ENCODE assay signal across 8 cellular contexts in the genomic region with DNA sequence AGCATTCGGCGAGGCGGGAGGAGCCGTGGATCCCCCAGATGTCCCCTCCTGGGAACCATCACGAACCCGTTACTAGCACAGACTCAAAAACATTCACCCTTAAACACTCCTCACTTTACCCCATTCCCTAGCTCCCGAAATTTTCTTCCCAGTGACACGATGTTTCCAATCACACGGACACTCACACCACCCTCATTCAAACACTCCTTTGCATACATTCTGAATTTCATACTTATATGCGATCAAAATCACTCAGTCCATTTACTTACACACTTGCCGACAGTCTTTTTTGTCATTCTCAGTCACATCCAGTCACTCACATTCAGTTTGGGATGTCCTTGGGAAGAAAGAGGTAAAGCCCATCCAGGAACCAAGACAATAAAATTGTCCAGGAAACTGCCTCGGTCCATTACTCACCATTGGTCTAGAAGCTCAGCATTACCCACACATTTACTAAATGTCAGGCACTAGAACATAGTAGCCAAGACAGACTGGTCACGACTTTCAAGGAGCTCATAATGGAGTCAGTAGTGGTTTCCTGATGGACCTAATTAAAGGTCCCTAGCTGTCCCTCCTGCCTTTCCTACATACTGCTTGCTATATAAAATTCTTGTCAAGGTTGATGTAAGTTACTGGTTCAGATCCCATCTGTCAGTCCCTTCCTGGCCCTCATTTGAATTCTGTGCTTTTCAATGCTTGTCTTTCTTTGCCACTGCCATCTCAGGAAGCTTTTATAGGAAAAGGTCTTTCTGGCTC. TPM values are rescaled to one million over a fixed set of nuclear protein-coding genes. Genes with fewer than 3 reads are reported as not detected.
DNase-seq lines count a peak whose midpoint lies in the region; ATAC-seq and TF ChIP-seq lines count a peak whose summit lies in the region.

No MANE protein-coding gene starts in this region.

- H3K9ac ChIP-seq in HUES64 (ENCODE audit: low read depth, low read length) (peak overlapping the region; percentile 79), muscle layer of colon (ENCODE audit: low read length) (peak overlapping the region; percentile 92)

- H3K4me1 ChIP-seq in HUES64 (ENCODE audit: insufficient read depth, low read length): peaks cover 5% of the 10 kb centered on the region; the same call in 1 of the 2 replicates
- H3K4me1 ChIP-seq in muscle layer of colon (ENCODE audit: insufficient read depth, low read length): peaks cover 45% of the 10 kb centered on the region

- ATAC-seq in HG02840 (IDR thresholded peaks at IDR 0.05; ENCODE audit: low FRiP score, unreplicated experiment): no peak

- H3K4me3 ChIP-seq in GM12865 (ENCODE audit: low read depth, low read length): peak overlapping the region; percentile 93
- H3K4me3 ChIP-seq in HUES64 (ENCODE audit: low read length): peak overlapping the region; percentile 93
- peak overlapping the region; percentile 90 to 95 for H3K4me3 ChIP-seq in cardiac fibroblast (replicated peaks in 1 of 2; ENCODE audit: low read depth in 2 of 2, low read length in 2 of 2)
- H3K4me3 ChIP-seq in muscle layer of colon (ENCODE audit: low read depth in 1 of 2, low read length in 2 of 2): peak overlapping the region; percentile 53 to 94

- H3K27ac ChIP-seq in HUES64 (ENCODE audit: low read depth, low read length) (no peak overlapping the region), muscle layer of colon (ENCODE audit: low read depth, low read length) (peak overlapping the region; percentile 67)

- TF ChIP-seq CTCF in GM12865 (IDR thresholded peaks at IDR 0.05; ENCODE audit: insufficient read depth, low read depth, low read length, missing control alignments) (no peak), cardiac fibroblast (IDR thresholded peaks at IDR 0.05; ENCODE audit: low read depth, low read length) (no peak)

- H3K36me3 ChIP-seq in HUES64 (ENCODE audit: insufficient read depth, low read length): peaks cover 24% of the 10 kb centered on the region
- peaks cover 43% of the 10 kb centered on the region for H3K36me3 ChIP-seq in muscle layer of colon (ENCODE audit: insufficient read depth, low read length)

- 5% methylated on average over 10 of the region's 13 CpGs for WGBS in HUES64

- no peaks in the 10 kb centered on the region for H3K9me3 ChIP-seq in HUES64 (ENCODE audit: insufficient read depth, low read depth, low read length)
- no peaks in the 10 kb centered on the region for H3K9me3 ChIP-seq in muscle layer of colon (ENCODE audit: low read length)

- DNase-seq in GM12865 (ENCODE audit: low read depth) (no peak), cardiac fibroblast (ENCODE audit: low read depth in 2 of 2) (peak in 1 of 2 donors; percentile 55), NCI-H446 (lab: John Stamatoyannopoulos, UW) (no peak)
- DNase-seq in stimulated activated CD4-positive, alpha-beta T cell treated with anti-CD3 and anti-CD28 coated beads, Interleukin-15, amount 100 ng/mL, for 24 hours: no peak
- no peak for DNase-seq in activated effector memory CD4-positive, alpha-beta T cell treated with anti-CD3 and anti-CD28 coated beads, Interleukin-2, amount 50 U/mL, for 16 hours

- no peaks in the 10 kb centered on the region for H3K27me3 ChIP-seq in HUES64 (ENCODE audit: insufficient read depth, low read length)
- H3K27me3 ChIP-seq in muscle layer of colon (ENCODE audit: control insufficient read depth in 1 of 2, insufficient read depth in 2 of 2, low read length in 2 of 2): no peaks in the 10 kb centered on the region

RNA-seq across cellular contexts. Expression of a gene that starts 0.6 kb away (rescaled TPM):
- 65.3 TPM for polyA plus RNA-seq in HUES64 (2013, experiment 1 of 2)
- 60.4 TPM for polyA plus RNA-seq in HUES64 (2013, experiment 2 of 2)

RNA-seq across cellular contexts. Expression of a gene that starts 0.8 kb away (rescaled TPM):
- 8.3 TPM for polyA plus RNA-seq in HUES64 (2013, experiment 1 of 2)
- polyA plus RNA-seq in HUES64 (2013, experiment 2 of 2): 7.0 TPM

RNA-seq across cellular contexts. Expression of a gene that starts 7.9 kb away (rescaled TPM):
- polyA plus RNA-seq in HUES64 (2013, experiment 1 of 2): 28.7 TPM
- polyA plus RNA-seq in HUES64 (2013, experiment 2 of 2): 25.5 TPM

RNA-seq across cellular contexts. Expression of a gene that starts 17.7 kb away (rescaled TPM):
- polyA plus RNA-seq in HUES64 (2013, experiment 1 of 2): 7.1 TPM
- polyA plus RNA-seq in HUES64 (2013, experiment 2 of 2): 3.9 TPM
